Comparison of ENCODE assay signal across 9 cellular contexts in genomic region chr1:53899206-53899628, GRCh38. TPM values are rescaled to one million over a fixed set of nuclear protein-coding genes. Genes with fewer than 3 reads are reported as not detected.
DNase-seq lines count a peak whose midpoint lies in the region; ATAC-seq and TF ChIP-seq lines count a peak whose summit lies in the region.
"Had no signal": no experiment of that assay in that cellular context is flagged by ENCODE, and none has a peak within 500 bp of the region (broad histone marks: within the 10 kb centered on the region; RNA-seq: fewer than 3 reads in every experiment).

No MANE protein-coding gene starts in this region.

- no peak overlapping the region for H3K27ac ChIP-seq in CD8-positive, alpha-beta memory T cell (ENCODE audit: low read depth, low read length)

- TF ChIP-seq CTCF in choroid plexus epithelial cell (conservative IDR thresholded peaks at IDR 0.05; ENCODE audit: low read depth, low read length) = no peak

- CTCF ChIA-PET in CD8-positive, alpha-beta memory T cell (lab: Charles Lee) = interaction anchor here (1.1 kb wide), 1 partner anchor 30 kb away, joined by 3 read pairs; no protein-coding TSS in a partner anchor

- no peaks in the 10 kb centered on the region for H3K27me3 ChIP-seq in CD8-positive, alpha-beta memory T cell (ENCODE audit: insufficient read depth, low read length, poor library complexity, severe bottlenecking)

- peak; percentile 71 for DNase-seq in HK-2 (ENCODE audit: unreplicated experiment)
- DNase-seq in choroid plexus epithelial cell (ENCODE audit: low read depth) = peak; percentile 77
- DNase-seq in pons (ENCODE audit: low spot score) = peak; percentile 23
- DNase-seq in T-helper 17 cell = no peak
- no peak for DNase-seq in GF-D8 (lab: John Stamatoyannopoulos, UW)
- DNase-seq in CD8-positive, alpha-beta memory T cell = no peak
- DNase-seq: effector memory CD4-positive, alpha-beta T cell; NCI-H2171 treated with DMSO at 0.1 percent for 48 hours had no signal

- H3K27ac Mint-ChIP-seq in T-helper 17 cell = no peak overlapping the region
- peak overlapping the region in 1 of 8 donors; percentile 94 for H3K27ac Mint-ChIP-seq in CD8-positive, alpha-beta memory T cell
- H3K27ac Mint-ChIP-seq: T-helper 1 cell treated with Interleukin-12 subunit alpha and Interleukin-12 subunit beta and Interleukin-4 antibody, amounts not matched to agents 30 μg/mL and 1 μg/mL, for 36 hours had no signal

- no peaks in the 10 kb centered on the region for H3K36me3 ChIP-seq in CD8-positive, alpha-beta memory T cell (ENCODE audit: insufficient read depth, low read length)

- H3K36me3 Mint-ChIP-seq in T-helper 17 cell (ENCODE audit: low read depth) = peaks cover 3% of the 10 kb centered on the region
- peaks cover 0 to 3% (median 0%) of the 10 kb centered on the region in 3 donors for H3K36me3 Mint-ChIP-seq in CD8-positive, alpha-beta memory T cell

- H3K4me3 ChIP-seq in choroid plexus epithelial cell (ENCODE audit: low read depth, low read length) = no peak overlapping the region
- H3K4me3 ChIP-seq in CD8-positive, alpha-beta memory T cell (ENCODE audit: low read length) = no peak overlapping the region

- H3K9me3 Mint-ChIP-seq in CD8-positive, alpha-beta memory T cell = no peaks in the 10 kb centered on the region
- H3K9me3 Mint-ChIP-seq: T-helper 1 cell treated with Interleukin-12 subunit alpha and Interleukin-12 subunit beta and Interleukin-4 antibody, amounts not matched to agents 30 μg/mL and 1 μg/mL, for 36 hours had no signal

- POLR2A ChIA-PET in CD8-positive, alpha-beta memory T cell (lab: Charles Lee) = no interaction called here

- H3K4me1 ChIP-seq in CD8-positive, alpha-beta memory T cell (ENCODE audit: insufficient read depth, low read length) = no peaks in the 10 kb centered on the region

- H3K4me3 Mint-ChIP-seq in T-helper 17 cell = no peak overlapping the region
- H3K4me3 Mint-ChIP-seq in CD8-positive, alpha-beta memory T cell = no peak overlapping the region
- H3K4me3 Mint-ChIP-seq: T-helper 1 cell treated with Interleukin-12 subunit alpha and Interleukin-12 subunit beta and Interleukin-4 antibody, amounts not matched to agents 30 μg/mL and 1 μg/mL, for 36 hours had no signal

- peaks cover 13% of the 10 kb centered on the region for H3K27me3 Mint-ChIP-seq in T-helper 17 cell
- H3K27me3 Mint-ChIP-seq in CD8-positive, alpha-beta memory T cell = peaks cover 4 to 6% of the 10 kb centered on the region in 2 donors

- H3K9me3 ChIP-seq in T-helper 17 cell (ENCODE audit: control insufficient read depth, low read length, poor library complexity, severe bottlenecking) = no peaks in the 10 kb centered on the region
- no peaks in the 10 kb centered on the region for H3K9me3 ChIP-seq in CD8-positive, alpha-beta memory T cell (ENCODE audit: low read length)

- peaks cover 8% of the 10 kb centered on the region for H3K4me1 Mint-ChIP-seq in T-helper 17 cell
- no peaks in the 10 kb centered on the region for H3K4me1 Mint-ChIP-seq in CD8-positive, alpha-beta memory T cell

- no peak for ATAC-seq in T-helper 17 cell

RNA-seq across cellular contexts. Expression of gene DIO1, which starts 5.2 kb away (rescaled TPM):
- total RNA-seq in T-helper 17 cell = not detected
- not detected for total RNA-seq in CD8-positive, alpha-beta memory T cell
- polyA plus RNA-seq in CD8-positive, alpha-beta memory T cell = not detected

RNA-seq across cellular contexts. Expression of gene YIPF1, which starts 9.6 kb away (rescaled TPM):
- 10 to 100 TPM in 1 of 2 donors, 1 to 10 TPM in 1; 8.8 to 10.3 TPM for total RNA-seq in T-helper 17 cell
- 10 to 100 TPM; 17.2 to 17.4 TPM for total RNA-seq in CD8-positive, alpha-beta memory T cell
- 30.7 TPM for polyA plus RNA-seq in CD8-positive, alpha-beta memory T cell

RNA-seq across cellular contexts. Expression of gene IFT25, which starts 46.3 kb away (rescaled TPM):
- 10 to 100 TPM; 17.3 to 23.7 TPM for total RNA-seq in T-helper 17 cell
- 10 to 100 TPM; 57.2 to 57.8 TPM for total RNA-seq in CD8-positive, alpha-beta memory T cell
- 59.9 TPM for polyA plus RNA-seq in CD8-positive, alpha-beta memory T cell

RNA-seq across cellular contexts. Expression of gene LRRC42, which starts 46.9 kb away (rescaled TPM):
- 1 to 10 TPM; 5.8 to 7.4 TPM for total RNA-seq in T-helper 17 cell
- total RNA-seq in CD8-positive, alpha-beta memory T cell = 10 to 100 TPM; 23.6 to 25.7 TPM
- polyA plus RNA-seq in CD8-positive, alpha-beta memory T cell = 8.3 TPM

Comparison
In these comparisons a context has a peak if more than half of its experiments do, and no peak if none do; other contexts are left out.
1. DNase-seq: peak in HK-2 (single experiment), choroid plexus epithelial cell (single experiment) and pons (single experiment); none in T-helper 17 cell (0 of 3), GF-D8 (single experiment) and CD8-positive, alpha-beta memory T cell (0 of 5).